In genomic region chr4:95549246-95550138, GRCh38 we compare ENCODE assay signal across 8 cellular contexts. TPM values are rescaled to one million over a fixed set of nuclear protein-coding genes. Genes with fewer than 3 reads are reported as not detected.
DNase-seq lines count a peak whose midpoint lies in the region; ATAC-seq, FAIRE-seq and TF ChIP-seq lines count a peak whose summit lies in the region.

No MANE protein-coding gene starts in this region.

- H3K36me3 ChIP-seq in Panc1 (ENCODE audit: control insufficient read depth, insufficient read depth, low read length) (no peaks in the 10 kb centered on the region), right lobe of liver (no peaks in the 10 kb centered on the region), stomach (no peaks in the 10 kb centered on the region)

- POLR2A ChIA-PET in Panc1 (lab: Charles Lee): interaction anchor here (0.6 kb wide), 1 partner anchor 44 kb away, joined by 4 read pairs; no protein-coding TSS in a partner anchor

- no peak for TF ChIP-seq CTCF in Panc1 (IDR thresholded peaks at IDR 0.05)
- TF ChIP-seq CTCF in right lobe of liver (IDR thresholded peaks at IDR 0.05): no peak
- TF ChIP-seq CTCF in stomach (IDR thresholded peaks at IDR 0.05): no peak
- TF ChIP-seq CTCF in D721Med (IDR thresholded peaks at IDR 0.05; ENCODE audit: insufficient read depth, missing control alignments): no peak

- peaks cover 11% of the 10 kb centered on the region for H3K4me1 Mint-ChIP-seq in activated naive CD4-positive, alpha-beta T cell treated with anti-CD3 and anti-CD28 coated beads, Interleukin-2, amount 50 U/mL, for 24 hours
- peaks cover 29% of the 10 kb centered on the region for H3K4me1 Mint-ChIP-seq in dendritic cell treated with granulocyte-macrophage colony-stimulating factor and Interleukin-4, amounts not matched to agents 40 ng/mL and 50 ng/mL, for 4 days (ENCODE audit: low read depth)

- peak overlapping the region; percentile 23; the same call in 1 of the 2 replicates for H3K27ac ChIP-seq in Panc1 (ENCODE audit: low read length)
- peak overlapping the region; percentile 47 to 61 (median 58) for H3K27ac ChIP-seq in right lobe of liver
- peak overlapping the region; percentile 71 to 87 (median 83) for H3K27ac ChIP-seq in stomach

- in situ Hi-C loops in Panc1 (cut with HindIII; ENCODE audit: low pct_unique_long_range_greater_than_20kb, low sequenced_read_pairs): no loop called here

- ATAC-seq in HG02798 (IDR thresholded peaks at IDR 0.05; ENCODE audit: poor library complexity, unreplicated experiment) (peak; percentile 93), Panc1 (peak; percentile 79), right lobe of liver (peak; percentile 49 to 62 (median 56))

- H3K27me3 ChIP-seq in Panc1 (ENCODE audit: control insufficient read depth, insufficient read depth, low read length) (no peaks in the 10 kb centered on the region), right lobe of liver (peaks cover 0 to 10% of the 10 kb centered on the region in 2 donors), stomach (peaks cover 0 to 55% (median 35%) of the 10 kb centered on the region in 3 donors)

- H3K9me3 Mint-ChIP-seq in activated naive CD4-positive, alpha-beta T cell treated with anti-CD3 and anti-CD28 coated beads, Interleukin-2, amount 50 U/mL, for 24 hours: no peaks in the 10 kb centered on the region
- no peaks in the 10 kb centered on the region for H3K9me3 Mint-ChIP-seq in dendritic cell treated with granulocyte-macrophage colony-stimulating factor and Interleukin-4, amounts not matched to agents 40 ng/mL and 50 ng/mL, for 4 days

- no TSS peak for BruUV-seq in Panc1 (replicated peaks; lab: Mats Ljungman, UMichigan)

- CTCF ChIA-PET in Panc1 (lab: Charles Lee): no interaction called here

- peaks cover 36% of the 10 kb centered on the region for H3K27me3 Mint-ChIP-seq in activated naive CD4-positive, alpha-beta T cell treated with anti-CD3 and anti-CD28 coated beads, Interleukin-2, amount 50 U/mL, for 24 hours
- H3K27me3 Mint-ChIP-seq in dendritic cell treated with granulocyte-macrophage colony-stimulating factor and Interleukin-4, amounts not matched to agents 40 ng/mL and 50 ng/mL, for 4 days: peaks cover 52% of the 10 kb centered on the region

- H3K4me3 ChIP-seq in Panc1 (ENCODE audit: low read depth in 2 of 2, low read length in 2 of 2): peak overlapping the region; percentile 61 to 68
- peak overlapping the region; percentile 33 to 53 (median 44) for H3K4me3 ChIP-seq in right lobe of liver
- peak overlapping the region; percentile 51 to 78 (median 66) for H3K4me3 ChIP-seq in stomach

- FAIRE-seq in D721Med (lab: Jason Lieb, UNC): no peak

- H3K4me1 ChIP-seq in Panc1 (ENCODE audit: control insufficient read depth, insufficient read depth, low read length) (peaks cover 9% of the 10 kb centered on the region; the same call in 1 of the 2 replicates), right lobe of liver (peaks cover 0 to 13% (median 0%) of the 10 kb centered on the region in 4 donors), stomach (peaks cover 10 to 41% (median 28%) of the 10 kb centered on the region in 4 donors)

- WGBS in right lobe of liver (ENCODE audit: insufficient coverage, low coverage, low lambda C conversion rate, missing lambda C conversion rate): 0% methylated on average over 13 of the region's 64 CpGs
- WGBS in stomach, 5 donors: 1 to 2% (median 2%) methylated on average over 57 to 64 of the region's 64 CpGs

- no peak for TF ChIP-seq EP300 in stomach (IDR thresholded peaks at IDR 0.05)

- intact Hi-C loops in Panc1 (cut with micrococcal nuclease; ENCODE audit: unreplicated experiment) (no loop called here), right lobe of liver (cut with DNase I) (no loop called here), stomach (cut with DNase I; ENCODE audit: low total_unique reads) (no loop called here)
- intact Hi-C loops in dendritic cell treated with granulocyte-macrophage colony-stimulating factor and Interleukin-4, amounts not matched to agents 40 ng/mL and 50 ng/mL, for 4 days (cut with micrococcal nuclease): no loop called here

- no peaks in the 10 kb centered on the region for H3K36me3 Mint-ChIP-seq in activated naive CD4-positive, alpha-beta T cell treated with anti-CD3 and anti-CD28 coated beads, Interleukin-2, amount 50 U/mL, for 24 hours
- no peaks in the 10 kb centered on the region for H3K36me3 Mint-ChIP-seq in dendritic cell treated with granulocyte-macrophage colony-stimulating factor and Interleukin-4, amounts not matched to agents 40 ng/mL and 50 ng/mL, for 4 days (ENCODE audit: low read depth)

- peak overlapping the region; percentile 77 for H3K4me3 Mint-ChIP-seq in activated naive CD4-positive, alpha-beta T cell treated with anti-CD3 and anti-CD28 coated beads, Interleukin-2, amount 50 U/mL, for 24 hours
- peak overlapping the region; percentile 70 for H3K4me3 Mint-ChIP-seq in dendritic cell treated with granulocyte-macrophage colony-stimulating factor and Interleukin-4, amounts not matched to agents 40 ng/mL and 50 ng/mL, for 4 days

- DNase-seq in activated naive CD4-positive, alpha-beta T cell treated with Interleukin-2 at 50 U/mL for 16 hours: no peak
- DNase-seq in Panc1 (ENCODE audit: low read depth, low spot score) (no peak), right lobe of liver (peak in 2 of 3 donors; percentile 33 to 61), stomach (peak; percentile 27), D721Med (ENCODE audit: insufficient read length, low spot score) (no peak)

- no peaks in the 10 kb centered on the region for H3K9me3 ChIP-seq in Panc1 (ENCODE audit: control insufficient read depth, insufficient read depth, low read depth, low read length)
- H3K9me3 ChIP-seq in right lobe of liver: no peaks in the 10 kb centered on the region
- H3K9me3 ChIP-seq in stomach: no peaks in the 10 kb centered on the region

- H3K27ac Mint-ChIP-seq in activated naive CD4-positive, alpha-beta T cell treated with anti-CD3 and anti-CD28 coated beads, Interleukin-2, amount 50 U/mL, for 24 hours: no peak overlapping the region
- H3K27ac Mint-ChIP-seq in dendritic cell treated with granulocyte-macrophage colony-stimulating factor and Interleukin-4, amounts not matched to agents 40 ng/mL and 50 ng/mL, for 4 days: no peak overlapping the region

- no peak for TF ChIP-seq POLR2A in right lobe of liver (IDR thresholded peaks at IDR 0.05)
- TF ChIP-seq POLR2A in stomach (IDR thresholded peaks at IDR 0.05): no peak

RNA-seq across cellular contexts. Expression of gene UNC5C, which starts 0.7 kb away (rescaled TPM):
- total RNA-seq in Panc1 (2021; ENCODE audit: unreplicated experiment) (8.2 TPM), right lobe of liver (under 1 TPM; 0.50 to 0.71 (median 0.63) TPM), stomach (10 to 100 TPM in 1 of 5 donors, 1 to 10 TPM in 3, under 1 TPM in 1; 0.58 to 14.3 (median 5.4) TPM)
- 5.6 TPM for polyA plus RNA-seq in Panc1 (2012; ENCODE audit: insufficient read length)
- under 1 TPM; 0.13 to 0.76 (median 0.62) TPM for polyA plus RNA-seq in stomach

Comparison
In these comparisons a context has a peak if more than half of its experiments do, and no peak if none do; other contexts are left out.
1. DNase-seq: peak in right lobe of liver (2 of 3) and stomach (single experiment); none in activated naive CD4-positive, alpha-beta T cell treated with Interleukin-2 at 50 U/mL for 16 hours (single experiment), Panc1 (single experiment) and D721Med (single experiment).
2. H3K27ac ChIP-seq: peak in every context shown above with its lines; median percentile 83 in stomach; 58 in right lobe of liver; 23 in Panc1.
3. Peak in every context shown above with its lines, with median percentiles within 50 percentile points of each other: ATAC-seq and H3K4me3 ChIP-seq.